23 cellular contexts compared by ENCODE assay signal in genomic region chr19:35945121-35945792, GRCh38. TPM values are rescaled to one million over a fixed set of nuclear protein-coding genes. Genes with fewer than 3 reads are reported as not detected.
DNase-seq lines count a peak whose midpoint lies in the region; ATAC-seq, FAIRE-seq and TF ChIP-seq lines count a peak whose summit lies in the region.
"Had no signal": no experiment of that assay in that cellular context is flagged by ENCODE, and none has a peak within 500 bp of the region (broad histone marks: within the 10 kb centered on the region; RNA-seq: fewer than 3 reads in every experiment).

No MANE protein-coding gene starts in this region.

- H3K9ac ChIP-seq in K562 (ENCODE audit: insufficient read depth in 1 of 2, low read depth in 2 of 2, low read length in 2 of 2), result no peak overlapping the region
- H3K9ac ChIP-seq: BLaER1, KMS-11 had no signal

- H3K4me1 ChIP-seq in K562 (replicated peaks in 1 of 2; ENCODE audit: control insufficient read depth in 2 of 2, insufficient read depth in 2 of 2, low read length in 2 of 2), result peaks cover 0 to 14% of the 10 kb centered on the region in 2 experiments; a peak in 2 of 5 replicates
- H3K4me1 ChIP-seq: BLaER1 had no signal

- in situ Hi-C loops in K562 (cut with MboI), result no loop called here

- no peak overlapping the region for H3K4me2 ChIP-seq in K562 (ENCODE audit: insufficient read depth, low read length)
- H3K4me2 ChIP-seq: BLaER1, GM23338, KMS-11 had no signal

- peaks cover 30 to 68% of the 10 kb centered on the region in 2 experiments for H3K27me3 ChIP-seq in K562 (ENCODE audit: control insufficient read depth in 2 of 2, insufficient read depth in 2 of 2, low read length in 2 of 2)
- H3K27me3 ChIP-seq: BLaER1 had no signal

- no peak overlapping the region for H2AFZ ChIP-seq in K562 (ENCODE audit: low read depth, low read length)
- H2AFZ ChIP-seq: GM23338 had no signal

- H4K20me1 ChIP-seq in K562 (replicated peaks; ENCODE audit: control insufficient read depth, insufficient read depth, low read length), result peaks cover 13% of the 10 kb centered on the region

- H3K4me3 Mint-ChIP-seq in activated T-cell treated with anti-CD3 and anti-CD28 coated beads, Interleukin-2, amount 50 U/mL, for 24 hours, result no peak overlapping the region
- no peak overlapping the region for H3K4me3 Mint-ChIP-seq in activated T-cell treated with anti-CD3 and anti-CD28 coated beads, Interleukin-2, amount 50 U/mL, for 4 hours
- H3K4me3 Mint-ChIP-seq in natural killer cell treated with Interleukin-12 subunit alpha and Interleukin-12 subunit beta and Interleukin-15 and Interleukin-18, amount 100 ng/mL, for 72 hours, result no peak overlapping the region
- no peak overlapping the region for H3K4me3 Mint-ChIP-seq in type B pancreatic cell
- H3K4me3 Mint-ChIP-seq: GM23338 had no signal

- ATAC-seq in activated T-cell treated with anti-CD3 and anti-CD28 coated beads, Interleukin-2, amount 50 U/mL, for 4 hours, result no peak
- ATAC-seq in K562 (no peak), HG03175 (IDR thresholded peaks at IDR 0.05; ENCODE audit: unreplicated experiment) (no peak)
- no peak for ATAC-seq in natural killer cell treated with Interleukin-12 subunit alpha and Interleukin-12 subunit beta and Interleukin-15 and Interleukin-18, amount 100 ng/mL, for 72 hours
- ATAC-seq: GM23338, Panc1, Right ventricle myocardium inferior had no signal

- H3K4me3 ChIP-seq in K562, result no peak overlapping the region
- H3K4me3 ChIP-seq: BLaER1, GM23338 had no signal

- no peaks in the 10 kb centered on the region for H3K36me3 ChIP-seq in K562 (ENCODE audit: control insufficient read depth, insufficient read depth, low read length)

- CTCF ChIA-PET in K562 (lab: Yijun Ruan, JAX; ENCODE audit: low intra/inter-chr PET ratio), result no interaction called here

- BruUV-seq in K562 (replicated peaks; lab: Mats Ljungman, UMichigan), result no TSS peak

- TF ChIP-seq RAD21 in K562 (CRISPR knock-in tag; conservative IDR thresholded peaks at IDR 0.05 in 1 of 2, IDR thresholded peaks at IDR 0.05 in 1 of 2), result no peak

- H3K9me3 Mint-ChIP-seq in activated T-cell treated with anti-CD3 and anti-CD28 coated beads, Interleukin-2, amount 50 U/mL, for 24 hours, result no peaks in the 10 kb centered on the region
- H3K9me3 Mint-ChIP-seq in activated T-cell treated with anti-CD3 and anti-CD28 coated beads, Interleukin-2, amount 50 U/mL, for 4 hours, result no peaks in the 10 kb centered on the region
- H3K9me3 Mint-ChIP-seq in natural killer cell treated with Interleukin-12 subunit alpha and Interleukin-12 subunit beta and Interleukin-15 and Interleukin-18, amount 100 ng/mL, for 72 hours, result no peaks in the 10 kb centered on the region
- H3K9me3 Mint-ChIP-seq in type B pancreatic cell, result no peaks in the 10 kb centered on the region
- H3K9me3 Mint-ChIP-seq: GM23338 had no signal

- H3K27ac Mint-ChIP-seq in activated T-cell treated with anti-CD3 and anti-CD28 coated beads, Interleukin-2, amount 50 U/mL, for 24 hours, result peak overlapping the region; percentile 15
- peak overlapping the region; percentile 16 to 41 for H3K27ac Mint-ChIP-seq in natural killer cell treated with Interleukin-12 subunit alpha and Interleukin-12 subunit beta and Interleukin-15 and Interleukin-18, amount 100 ng/mL, for 72 hours
- H3K27ac Mint-ChIP-seq in type B pancreatic cell, result peak overlapping the region; percentile 13
- H3K27ac Mint-ChIP-seq: GM23338 had no signal

- intact Hi-C loops in K562 (cut with micrococcal nuclease), result no loop called here

- H3K36me3 Mint-ChIP-seq in activated T-cell treated with anti-CD3 and anti-CD28 coated beads, Interleukin-2, amount 50 U/mL, for 24 hours (ENCODE audit: low read depth), result peaks cover 9% of the 10 kb centered on the region
- peaks cover 8% of the 10 kb centered on the region for H3K36me3 Mint-ChIP-seq in activated T-cell treated with anti-CD3 and anti-CD28 coated beads, Interleukin-2, amount 50 U/mL, for 4 hours (ENCODE audit: insufficient read depth)
- H3K36me3 Mint-ChIP-seq in natural killer cell treated with Interleukin-12 subunit alpha and Interleukin-12 subunit beta and Interleukin-15 and Interleukin-18, amount 100 ng/mL, for 72 hours, result no peaks in the 10 kb centered on the region
- H3K36me3 Mint-ChIP-seq in type B pancreatic cell, result peaks cover 19% of the 10 kb centered on the region

- POLR2A ChIA-PET in K562 (lab: Yijun Ruan, JAX), result no interaction called here

- no peak for FAIRE-seq in K562 (lab: Jason Lieb, UNC)
- FAIRE-seq: GM12891, GM18507 had no signal

- no peak for TF ChIP-seq POLR2A in K562 (conservative IDR thresholded peaks at IDR 0.05)

- H3K79me2 ChIP-seq in K562 (ENCODE audit: control insufficient read depth, insufficient read depth, low read length), result no peaks in the 10 kb centered on the region

- H3K4me1 Mint-ChIP-seq in activated T-cell treated with anti-CD3 and anti-CD28 coated beads, Interleukin-2, amount 50 U/mL, for 24 hours (ENCODE audit: low read depth), result peaks cover 12% of the 10 kb centered on the region
- peaks cover 13% of the 10 kb centered on the region for H3K4me1 Mint-ChIP-seq in activated T-cell treated with anti-CD3 and anti-CD28 coated beads, Interleukin-2, amount 50 U/mL, for 4 hours (ENCODE audit: low read depth)
- peaks cover 5 to 23% of the 10 kb centered on the region in 2 donors for H3K4me1 Mint-ChIP-seq in natural killer cell treated with Interleukin-12 subunit alpha and Interleukin-12 subunit beta and Interleukin-15 and Interleukin-18, amount 100 ng/mL, for 72 hours (ENCODE audit: low read depth in 2 of 2)
- peaks cover 4% of the 10 kb centered on the region for H3K4me1 Mint-ChIP-seq in type B pancreatic cell (ENCODE audit: unreplicated experiment)

- H3K27ac ChIP-seq in K562 (ENCODE audit: extremely low read depth, low read depth, low read length), result no peak overlapping the region
- H3K27ac ChIP-seq: BLaER1, KMS-11 had no signal

- no peaks in the 10 kb centered on the region for H3K27me3 Mint-ChIP-seq in activated T-cell treated with anti-CD3 and anti-CD28 coated beads, Interleukin-2, amount 50 U/mL, for 24 hours
- H3K27me3 Mint-ChIP-seq in activated T-cell treated with anti-CD3 and anti-CD28 coated beads, Interleukin-2, amount 50 U/mL, for 4 hours (ENCODE audit: low read depth), result no peaks in the 10 kb centered on the region
- no peaks in the 10 kb centered on the region for H3K27me3 Mint-ChIP-seq in natural killer cell treated with Interleukin-12 subunit alpha and Interleukin-12 subunit beta and Interleukin-15 and Interleukin-18, amount 100 ng/mL, for 72 hours
- H3K27me3 Mint-ChIP-seq in type B pancreatic cell, result no peaks in the 10 kb centered on the region

- no peak for TF ChIP-seq EP300 in K562 (IDR thresholded peaks at IDR 0.05; ENCODE audit: low read length)

- 23% methylated on average over 10 of the region's 11 CpGs for WGBS in K562 (ENCODE audit: insufficient coverage, low coverage, missing lambda C conversion rate)

- H3K9me3 ChIP-seq in K562 (replicated peaks; ENCODE audit: control insufficient read depth, insufficient read depth, low read depth, low read length), result no peaks in the 10 kb centered on the region
- H3K9me3 ChIP-seq: BLaER1 had no signal

- H3K9me1 ChIP-seq in K562 (ENCODE audit: control insufficient read depth, insufficient read depth, low read length), result no peaks in the 10 kb centered on the region

- no peak for DNase-seq in activated T-cell treated with anti-CD3 and anti-CD28 coated beads, Interleukin-2, amount 50 U/mL, for 24 hours
- no peak for DNase-seq in activated T-cell treated with anti-CD3 and anti-CD28 coated beads, Interleukin-2, amount 50 U/mL, for 4 hours
- DNase-seq in K562 (ENCODE audit: extremely low read depth in 1 of 4, low spot score in 3 of 4), result no peak
- no peak for DNase-seq in natural killer cell treated with Interleukin-12 subunit alpha and Interleukin-12 subunit beta and Interleukin-15 and Interleukin-18, amount 100 ng/mL, for 72 hours (ENCODE audit: low spot score)
- DNase-seq in type B pancreatic cell (ENCODE audit: extremely low spot score, unreplicated experiment), result no peak
- no peak for DNase-seq in hippocampal formation (lab: John Stamatoyannopoulos, UW)
- no peak for DNase-seq in central memory CD4-positive, alpha-beta T cell
- DNase-seq: 8988T, DMS 273 treated with DMSO at 0.1 percent for 48 hours, GDM1, NCI-H1436 treated with DMSO at 0.1 percent for 48 hours, NCI-H2081 treated with DMSO at 0.1 percent for 48 hours, NCI-H2227 treated with DMSO at 0.1 percent for 48 hours, NCI-H524 treated with DMSO at 0.1 percent for 48 hours had no signal

- no peak for TF ChIP-seq CTCF in K562 (IDR thresholded peaks at IDR 0.05 in 2 of 3, conservative IDR thresholded peaks at IDR 0.05 in 1 of 3; ENCODE audit: insufficient read depth in 2 of 3, low read depth in 1 of 3, low read length in 3 of 3)
- no peak for TF ChIP-seq CTCF in type B pancreatic cell (conservative IDR thresholded peaks at IDR 0.05)

RNA-seq across cellular contexts. Expression of gene LRFN3, which starts 9.1 kb away (rescaled TPM):
- 10 to 100 TPM; 14.1 to 15.3 (median 14.4) TPM for total RNA-seq in activated T-cell treated with anti-CD3 and anti-CD28 coated beads, Interleukin-2, amount 50 U/mL, for 4 hours
- 0.32 TPM in 1 of 2 replicates, not detected in the other for total RNA-seq in K562 (2011; cell fraction: chromatin; rRNA removed; ENCODE audit: low replicate concordance)
- total RNA-seq in K562 (2011; cell fraction: nucleolus; rRNA removed), result 0.26 and 0.50 TPM in 2 replicates
- total RNA-seq in K562 (2011; cell fraction: nucleoplasm; rRNA removed), result 0.15 and 0.23 TPM in 2 replicates
- 0.08 TPM in 1 of 2 replicates, not detected in the other for total RNA-seq in K562 (2014; rRNA removed)
- total RNA-seq in K562 (2014; rRNA removed; fragmentation: Illumina TruSeq; extraction: Trizol), result not detected in 2 replicates
- total RNA-seq in K562 (2015; rRNA removed; fragmentation: Illumina TruSeq; extraction: Trizol), result not detected in 2 replicates
- 0.11 and 0.31 TPM in 2 replicates for total RNA-seq in K562 (2021)
- polyA plus RNA-seq in K562 (2011; rRNA removed), result 0.16 TPM in 1 of 2 replicates, not detected in the other
- polyA plus RNA-seq in K562 (2011; cell fraction: cytosol; rRNA removed), result 0.09 and 0.18 TPM in 2 replicates
- polyA plus RNA-seq in K562 (2011; cell fraction: nucleus; rRNA removed), result 0.17 and 0.20 TPM in 2 replicates
- polyA plus RNA-seq in K562 (2012), result 0.07 and 0.09 TPM in 2 replicates
- polyA plus RNA-seq in K562 (2014; fragmentation: Illumina TruSeq; extraction: Trizol), result 0.03 and 0.19 TPM in 2 replicates
- polyA plus RNA-seq in K562 (2014; fragmentation: Nextera tagmentation; extraction: Ambion mirVana), result not detected
- 0.12 and 0.35 TPM in 2 replicates for polyA plus RNA-seq in K562 (2014; rRNA removed)
- polyA minus RNA-seq in K562 (2011; rRNA and poly(A)+ RNA removed), result 0.04 and 0.06 TPM in 2 replicates
- not detected in 2 replicates for polyA minus RNA-seq in K562 (2011; cell fraction: cytosol; rRNA and poly(A)+ RNA removed)
- 0.22 and 0.54 TPM in 2 replicates for polyA minus RNA-seq in K562 (2011; cell fraction: nucleus; rRNA and poly(A)+ RNA removed)
- 10 to 100 TPM in 1 of 2 donors, 1 to 10 TPM in 1; 4.6 to 10.6 TPM for total RNA-seq in natural killer cell treated with Interleukin-12 subunit alpha and Interleukin-12 subunit beta and Interleukin-15 and Interleukin-18, amount 100 ng/mL, for 72 hours
- 17.3 and 22.6 TPM in 2 replicates for total RNA-seq in type B pancreatic cell (ENCODE audit: low replicate concordance)

RNA-seq across cellular contexts. Expression of gene TYROBP, which starts 37.2 kb away (rescaled TPM):
- under 1 TPM in 2 of 3 donors, not detected in 1; 0.52 to 0.69 TPM for total RNA-seq in activated T-cell treated with anti-CD3 and anti-CD28 coated beads, Interleukin-2, amount 50 U/mL, for 4 hours
- total RNA-seq in K562 (2011; cell fraction: chromatin; rRNA removed; ENCODE audit: low replicate concordance), result not detected in 2 replicates
- total RNA-seq in K562 (2011; cell fraction: nucleolus; rRNA removed), result 0.83 TPM in 1 of 2 replicates, not detected in the other
- 1.2 TPM in 1 of 2 replicates, not detected in the other for total RNA-seq in K562 (2011; cell fraction: nucleoplasm; rRNA removed)
- total RNA-seq in K562 (2014; rRNA removed) (0.86 and 2.0 TPM in 2 replicates), K562 (2014; rRNA removed; fragmentation: Illumina TruSeq; extraction: Trizol) (1.1 and 1.2 TPM in 2 replicates), K562 (2015; rRNA removed; fragmentation: Illumina TruSeq; extraction: Trizol) (8.2 and 9.8 TPM in 2 replicates), K562 (2021) (2.7 and 2.9 TPM in 2 replicates), type B pancreatic cell (ENCODE audit: low replicate concordance) (not detected in 2 replicates)
- polyA plus RNA-seq in K562 (2011; rRNA removed) (2.9 and 11.1 TPM in 2 replicates), K562 (2014; fragmentation: Illumina TruSeq; extraction: Trizol) (2.2 and 2.4 TPM in 2 replicates), K562 (2014; fragmentation: Nextera tagmentation; extraction: Ambion mirVana) (1 to 10 TPM in 1 of 2 experiments, under 1 TPM in 1; 0.72 to 1.6 TPM), K562 (2014; rRNA removed) (3.4 and 8.1 TPM in 2 replicates)
- 9.4 and 12.1 TPM in 2 replicates for polyA plus RNA-seq in K562 (2011; cell fraction: cytosol; rRNA removed)
- polyA plus RNA-seq in K562 (2011; cell fraction: nucleus; rRNA removed), result 1.6 and 7.6 TPM in 2 replicates
- 14.6 and 22.6 TPM in 2 replicates for polyA plus RNA-seq in K562 (2012)
- 0.87 and 2.1 TPM in 2 replicates for polyA minus RNA-seq in K562 (2011; rRNA and poly(A)+ RNA removed)
- 6.5 TPM in 1 of 2 replicates, not detected in the other for polyA minus RNA-seq in K562 (2011; cell fraction: cytosol; rRNA and poly(A)+ RNA removed)
- 1.6 TPM in 1 of 2 replicates, not detected in the other for polyA minus RNA-seq in K562 (2011; cell fraction: nucleus; rRNA and poly(A)+ RNA removed)
- total RNA-seq in natural killer cell treated with Interleukin-12 subunit alpha and Interleukin-12 subunit beta and Interleukin-15 and Interleukin-18, amount 100 ng/mL, for 72 hours, result 100 to 1,000 TPM in 1 of 2 donors, 10 to 100 TPM in 1; 65.3 to 235 TPM
- total RNA-seq: GM23338, M059J had no signal
- polyA plus RNA-seq: GM23338 had no signal

RNA-seq across cellular contexts. Expression of gene HCST, which starts 42.9 kb away (rescaled TPM):
- 10 to 100 TPM; 22.6 to 37.1 (median 24.0) TPM for total RNA-seq in activated T-cell treated with anti-CD3 and anti-CD28 coated beads, Interleukin-2, amount 50 U/mL, for 4 hours
- total RNA-seq in K562 (2011; cell fraction: chromatin; rRNA removed; ENCODE audit: low replicate concordance), result 1.0 TPM in 1 of 2 replicates, not detected in the other
- 1.7 and 2.2 TPM in 2 replicates for total RNA-seq in K562 (2011; cell fraction: nucleolus; rRNA removed)
- total RNA-seq in K562 (2011; cell fraction: nucleoplasm; rRNA removed), result 0.81 and 2.4 TPM in 2 replicates
- total RNA-seq in K562 (2014; rRNA removed), result not detected in 2 replicates
- total RNA-seq in K562 (2014; rRNA removed; fragmentation: Illumina TruSeq; extraction: Trizol), result 0.29 TPM in 1 of 2 replicates, not detected in the other
- total RNA-seq in K562 (2015; rRNA removed; fragmentation: Illumina TruSeq; extraction: Trizol), result 0.65 and 0.94 TPM in 2 replicates
- 0.47 and 1.6 TPM in 2 replicates for total RNA-seq in K562 (2021)
- polyA plus RNA-seq in K562 (2011; rRNA removed), result 1.3 and 1.9 TPM in 2 replicates
- polyA plus RNA-seq in K562 (2011; cell fraction: cytosol; rRNA removed), result 1.4 and 17.5 TPM in 2 replicates
- 0.86 and 1.3 TPM in 2 replicates for polyA plus RNA-seq in K562 (2011; cell fraction: nucleus; rRNA removed)
- 1.2 and 1.6 TPM in 2 replicates for polyA plus RNA-seq in K562 (2012)
- not detected in 2 replicates for polyA plus RNA-seq in K562 (2014; fragmentation: Illumina TruSeq; extraction: Trizol)
- polyA plus RNA-seq in K562 (2014; fragmentation: Nextera tagmentation; extraction: Ambion mirVana), result 1 to 10 TPM in 1 of 2 experiments, under 1 TPM in 1; 0.95 to 1.0 TPM
- polyA plus RNA-seq in K562 (2014; rRNA removed), result 1.1 and 1.9 TPM in 2 replicates
- polyA minus RNA-seq in K562 (2011; rRNA and poly(A)+ RNA removed), result 1.7 TPM in 1 of 2 replicates, not detected in the other
- polyA minus RNA-seq in K562 (2011; cell fraction: cytosol; rRNA and poly(A)+ RNA removed), result 1.8 TPM in 1 of 2 replicates, not detected in the other
- not detected in 2 replicates for polyA minus RNA-seq in K562 (2011; cell fraction: nucleus; rRNA and poly(A)+ RNA removed)
- total RNA-seq in natural killer cell treated with Interleukin-12 subunit alpha and Interleukin-12 subunit beta and Interleukin-15 and Interleukin-18, amount 100 ng/mL, for 72 hours, result 100 to 1,000 TPM; 154 to 228 TPM
- total RNA-seq in type B pancreatic cell (ENCODE audit: low replicate concordance), result 1.0 and 1.3 TPM in 2 replicates
- total RNA-seq: GM23338, M059J had no signal

RNA-seq across cellular contexts. Expression of gene NFKBID, which starts 44.9 kb away (rescaled TPM):
- total RNA-seq in activated T-cell treated with anti-CD3 and anti-CD28 coated beads, Interleukin-2, amount 50 U/mL, for 4 hours, result 100 to 1,000 TPM; 138 to 149 (median 142) TPM
- total RNA-seq in K562 (2011; cell fraction: chromatin; rRNA removed; ENCODE audit: low replicate concordance), result 15.7 and 63.9 TPM in 2 replicates
- 48.6 and 61.0 TPM in 2 replicates for total RNA-seq in K562 (2011; cell fraction: nucleolus; rRNA removed)
- total RNA-seq in K562 (2011; cell fraction: nucleoplasm; rRNA removed), result 27.9 and 29.7 TPM in 2 replicates
- total RNA-seq in K562 (2014; rRNA removed), result 8.9 and 12.9 TPM in 2 replicates
- total RNA-seq in K562 (2014; rRNA removed; fragmentation: Illumina TruSeq; extraction: Trizol), result 1.7 and 2.9 TPM in 2 replicates
- total RNA-seq in K562 (2015; rRNA removed; fragmentation: Illumina TruSeq; extraction: Trizol), result 6.6 and 7.1 TPM in 2 replicates
- total RNA-seq in K562 (2021), result 9.3 and 10.0 TPM in 2 replicates
- polyA plus RNA-seq in K562 (2011; rRNA removed), result 3.3 and 6.8 TPM in 2 replicates
- 5.3 and 6.4 TPM in 2 replicates for polyA plus RNA-seq in K562 (2011; cell fraction: cytosol; rRNA removed)
- 43.9 and 60.1 TPM in 2 replicates for polyA plus RNA-seq in K562 (2011; cell fraction: nucleus; rRNA removed)
- polyA plus RNA-seq in K562 (2012), result 2.7 and 5.6 TPM in 2 replicates
- polyA plus RNA-seq in K562 (2014; fragmentation: Illumina TruSeq; extraction: Trizol), result 3.6 and 4.1 TPM in 2 replicates
- polyA plus RNA-seq in K562 (2014; fragmentation: Nextera tagmentation; extraction: Ambion mirVana), result under 1 TPM; 0.65 to 0.92 TPM
- 6.3 and 8.9 TPM in 2 replicates for polyA plus RNA-seq in K562 (2014; rRNA removed)
- 3.2 and 6.3 TPM in 2 replicates for polyA minus RNA-seq in K562 (2011; rRNA and poly(A)+ RNA removed)
- polyA minus RNA-seq in K562 (2011; cell fraction: cytosol; rRNA and poly(A)+ RNA removed), result 10.9 and 12.1 TPM in 2 replicates
- polyA minus RNA-seq in K562 (2011; cell fraction: nucleus; rRNA and poly(A)+ RNA removed), result 20.7 and 27.1 TPM in 2 replicates
- total RNA-seq in natural killer cell treated with Interleukin-12 subunit alpha and Interleukin-12 subunit beta and Interleukin-15 and Interleukin-18, amount 100 ng/mL, for 72 hours, result 10 to 100 TPM; 54.4 to 68.7 TPM
- 9.1 and 11.6 TPM in 2 replicates for total RNA-seq in type B pancreatic cell (ENCODE audit: low replicate concordance)

RNA-seq across cellular contexts. Expression of gene SDHAF1, which starts 49.7 kb away (rescaled TPM):
- total RNA-seq in activated T-cell treated with anti-CD3 and anti-CD28 coated beads, Interleukin-2, amount 50 U/mL, for 4 hours, result 10 to 100 TPM; 27.3 to 29.7 (median 28.0) TPM
- total RNA-seq in K562 (2011; cell fraction: chromatin; rRNA removed; ENCODE audit: low replicate concordance), result 6.0 and 23.0 TPM in 2 replicates
- total RNA-seq in K562 (2011; cell fraction: nucleolus; rRNA removed), result 33.8 and 36.0 TPM in 2 replicates
- 21.1 and 21.8 TPM in 2 replicates for total RNA-seq in K562 (2011; cell fraction: nucleoplasm; rRNA removed)
- total RNA-seq in K562 (2014; rRNA removed) (48.4 and 62.7 TPM in 2 replicates), K562 (2014; rRNA removed; fragmentation: Illumina TruSeq; extraction: Trizol) (14.8 and 15.3 TPM in 2 replicates), K562 (2015; rRNA removed; fragmentation: Illumina TruSeq; extraction: Trizol) (23.5 and 24.7 TPM in 2 replicates), K562 (2021) (32.3 and 37.3 TPM in 2 replicates), type B pancreatic cell (ENCODE audit: low replicate concordance) (16.1 and 17.3 TPM in 2 replicates)
- polyA plus RNA-seq in K562 (2011; rRNA removed) (18.8 and 19.4 TPM in 2 replicates), K562 (2014; fragmentation: Illumina TruSeq; extraction: Trizol) (13.7 and 24.9 TPM in 2 replicates), K562 (2014; fragmentation: Nextera tagmentation; extraction: Ambion mirVana) (1 to 10 TPM in 1 of 2 experiments, under 1 TPM in 1; 0.42 to 1.1 TPM), K562 (2014; rRNA removed) (55.7 and 56.6 TPM in 2 replicates)
- polyA plus RNA-seq in K562 (2011; cell fraction: cytosol; rRNA removed), result 34.5 and 61.0 TPM in 2 replicates
- 16.5 and 24.0 TPM in 2 replicates for polyA plus RNA-seq in K562 (2011; cell fraction: nucleus; rRNA removed)
- 23.1 and 26.8 TPM in 2 replicates for polyA plus RNA-seq in K562 (2012)
- polyA minus RNA-seq in K562 (2011; rRNA and poly(A)+ RNA removed), result 3.9 and 4.7 TPM in 2 replicates
- 8.4 and 11.7 TPM in 2 replicates for polyA minus RNA-seq in K562 (2011; cell fraction: cytosol; rRNA and poly(A)+ RNA removed)
- polyA minus RNA-seq in K562 (2011; cell fraction: nucleus; rRNA and poly(A)+ RNA removed), result 9.4 and 13.3 TPM in 2 replicates
- 10 to 100 TPM; 17.6 to 21.4 TPM for total RNA-seq in natural killer cell treated with Interleukin-12 subunit alpha and Interleukin-12 subunit beta and Interleukin-15 and Interleukin-18, amount 100 ng/mL, for 72 hours

Comparison
In these comparisons a context has a peak if more than half of its experiments do, and no peak if none do; other contexts are left out.
1. RNA of gene TYROBP, which starts 37.2 kb away (total RNA-seq): 65.3 to 235 TPM in natural killer cell treated with Interleukin-12 subunit alpha and Interleukin-12 subunit beta and Interleukin-15 and Interleukin-18, amount 100 ng/mL, for 72 hours; 0.83 to 9.8 TPM in K562, 0.52 to 0.69 TPM in activated T-cell treated with anti-CD3 and anti-CD28 coated beads, Interleukin-2, amount 50 U/mL, for 4 hours and not detected in type B pancreatic cell; every median in the first group is over 4 times any median in the second.
2. RNA of gene HCST, which starts 42.9 kb away (total RNA-seq): 154 to 228 TPM in natural killer cell treated with Interleukin-12 subunit alpha and Interleukin-12 subunit beta and Interleukin-15 and Interleukin-18, amount 100 ng/mL, for 72 hours and 22.6 to 37.1 TPM in activated T-cell treated with anti-CD3 and anti-CD28 coated beads, Interleukin-2, amount 50 U/mL, for 4 hours; 1.0 to 1.3 TPM in type B pancreatic cell and 0.29 to 2.4 TPM in K562; every median in the first group is over 4 times any median in the second.
3. Peak in every context shown above with its lines, with median percentiles within 50 percentile points of each other: H3K27ac Mint-ChIP-seq.